Comparison of ENCODE assay signal across 8 cellular contexts in the genomic region with DNA sequence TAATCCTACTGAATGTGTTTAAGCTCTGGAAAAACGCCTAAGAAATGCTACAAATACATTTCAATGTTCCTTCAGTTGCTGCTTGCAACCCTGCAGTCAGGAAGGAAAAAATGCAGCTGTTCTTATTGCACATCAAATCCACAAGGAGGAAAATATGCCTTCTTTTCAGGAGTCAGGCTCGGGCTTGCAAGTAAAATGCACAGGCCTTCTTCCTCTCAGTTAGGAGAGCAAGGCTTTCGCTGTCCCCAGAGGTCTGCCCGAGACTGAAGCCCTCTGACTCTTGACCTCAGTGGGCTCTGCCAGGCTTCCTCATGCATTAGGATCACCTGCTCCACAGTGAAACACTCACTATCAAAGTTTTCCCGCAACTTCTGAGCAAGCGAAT. TPM values are rescaled to one million over a fixed set of nuclear protein-coding genes. Genes with fewer than 3 reads are reported as not detected.
DNase-seq lines count a peak whose midpoint lies in the region; ATAC-seq and TF ChIP-seq lines count a peak whose summit lies in the region.

No MANE protein-coding gene starts in this region.

- H4K91ac ChIP-seq in H9 (ENCODE audit: insufficient read length, low read depth, low read length) = no peak overlapping the region

- H3K4me3 ChIP-seq in foreskin fibroblast (ENCODE audit: low read depth in 1 of 2, low read length in 2 of 2) (peak overlapping the region; percentile 39 to 47), rectal smooth muscle tissue (ENCODE audit: low read length) (peak overlapping the region; percentile 66)

- H3K23me2 ChIP-seq in H9 (ENCODE audit: insufficient read length, low read depth, low read length, poor library complexity, severe bottlenecking) = peaks cover 25% of the 10 kb centered on the region

- H3K18ac ChIP-seq in H9 (ENCODE audit: insufficient read length, low read depth, low read length) = peak overlapping the region; percentile 46

- peak overlapping the region; percentile 61 to 78 for H3K4me3 Mint-ChIP-seq in H9

- no peak overlapping the region for H2BK15ac ChIP-seq in H9 (ENCODE audit: low read depth, low read length)

- H3K27me3 ChIP-seq in H9 (ENCODE audit: insufficient read depth, low read length) (no peaks in the 10 kb centered on the region; the same call in 1 of the 2 replicates), rectal smooth muscle tissue (ENCODE audit: control insufficient read depth, insufficient read depth, low read length) (peaks cover 11% of the 10 kb centered on the region)

- H2AFZ ChIP-seq in H9 (ENCODE audit: low read length) = no peak overlapping the region

- H3K14ac ChIP-seq in H9 (ENCODE audit: insufficient read depth, low read length) = peak overlapping the region; percentile 60; the same call in 1 of the 2 replicates

- no peak overlapping the region for H3K4ac ChIP-seq in H9 (ENCODE audit: low read depth, low read length)

- ATAC-seq in SK-N-SH treated with all-trans-retinoic acid at 6 μM for 48 hours = peak; percentile 14

- H2BK12ac ChIP-seq in H9 (ENCODE audit: insufficient read length, low read depth, low read length) = peak overlapping the region; percentile 12

- H3T11ph ChIP-seq in H9 (ENCODE audit: low read length) = no peak overlapping the region

- peaks cover 13% of the 10 kb centered on the region; the same call in 1 of the 2 replicates for H3K4me1 ChIP-seq in H9 (ENCODE audit: insufficient read depth, low read length)
- H3K4me1 ChIP-seq in rectal smooth muscle tissue (ENCODE audit: control insufficient read depth, insufficient read depth, low read length) = peaks cover 14% of the 10 kb centered on the region

- no peaks in the 10 kb centered on the region for H4K20me1 ChIP-seq in H9 (ENCODE audit: control insufficient read depth, insufficient read depth, insufficient read length)

- no peak overlapping the region for H4K5ac ChIP-seq in H9 (ENCODE audit: insufficient read length, low read depth, low read length)

- no peak overlapping the region for H3K23ac ChIP-seq in H9 (ENCODE audit: insufficient read length, low read depth, low read length)

- H3K79me2 ChIP-seq in H9 (ENCODE audit: insufficient read depth, low read length) = peaks cover 5% of the 10 kb centered on the region; the same call in 1 of the 2 replicates

- H3K36me3 Mint-ChIP-seq in H9 (ENCODE audit: insufficient read depth in 1 of 3, low read depth in 3 of 3) = no peaks in the 10 kb centered on the region; a peak in 1 of 7 replicates

- no peak overlapping the region for H2BK120ac ChIP-seq in H9 (ENCODE audit: low read depth, low read length, poor library complexity, severe bottlenecking)

- no peak overlapping the region for H2BK20ac ChIP-seq in H9 (ENCODE audit: low read depth, low read length, poor library complexity, severe bottlenecking)

- H3K9me3 ChIP-seq in H9 (ENCODE audit: control insufficient read depth, low read depth, low read length) = no peaks in the 10 kb centered on the region

- no peak overlapping the region for H2BK5ac ChIP-seq in H9 (ENCODE audit: insufficient read length, low read length)

- TF ChIP-seq CTCF in H9 (conservative IDR thresholded peaks at IDR 0.05) (no peak), foreskin fibroblast (IDR thresholded peaks at IDR 0.05; ENCODE audit: low read depth, low read length) (no peak)

- DNase-seq in H9 = no peak
- DNase-seq in foreskin fibroblast = peak in 1 of 2 donors; percentile 35
- no peak for DNase-seq in NOMO-1 treated with dmso at 0.1 percent for 144 hours (lab: John Stamatoyannopoulos, UW; ENCODE audit: unreplicated experiment)
- DNase-seq in putamen (ENCODE audit: low spot score) = no peak
- no peak for DNase-seq in kidney glomerular epithelial cell (lab: John Stamatoyannopoulos, UW)
- no peak for DNase-seq in stimulated activated CD4-positive, alpha-beta T cell treated with anti-CD3 and anti-CD28 coated beads, Interleukin-15, amount 100 ng/mL, for 24 hours

- no peak overlapping the region for H4K8ac ChIP-seq in H9 (replicated peaks; ENCODE audit: insufficient read length, low read depth, low read length)

- peaks cover 49% of the 10 kb centered on the region for H3K27me3 Mint-ChIP-seq in H9 (ENCODE audit: low read depth)

- no CpG with 5 or more reads among the region's 6 CpGs for WGBS in H9 (ENCODE audit: extremely low coverage, insufficient read length, low lambda C conversion rate)

- H3K27ac Mint-ChIP-seq in H9 = peak overlapping the region in 1 of 3 experiments; percentile 92; a peak in 1 of 7 replicates

- H3K4me1 Mint-ChIP-seq in H9 = peaks cover 33 to 35% of the 10 kb centered on the region in 2 experiments

- H3K79me1 ChIP-seq in H9 (ENCODE audit: insufficient read depth, low read depth, low read length, poor library complexity, severe bottlenecking) = no peaks in the 10 kb centered on the region

- H3K9me3 Mint-ChIP-seq in H9 = peaks cover 0 to 2% of the 10 kb centered on the region in 2 experiments; a peak in 2 of 5 replicates

- no peak overlapping the region for H2AK5ac ChIP-seq in H9 (ENCODE audit: insufficient read length, low read length)

- H3K4me2 ChIP-seq in H9 (ENCODE audit: insufficient read depth, insufficient read length, low read length) = peak overlapping the region; percentile 53

- H3K36me3 ChIP-seq in rectal smooth muscle tissue (ENCODE audit: control insufficient read depth, insufficient read depth, low read length) = no peaks in the 10 kb centered on the region

- H3K27ac ChIP-seq in H9 (ENCODE audit: insufficient read length, low read depth, low read length) = no peak overlapping the region
- H3K27ac ChIP-seq in rectal smooth muscle tissue (ENCODE audit: low read depth, low read length) = peak overlapping the region; percentile 26

- H3K9ac ChIP-seq in H9 (ENCODE audit: extremely low read depth, insufficient read length, low read length) = peak overlapping the region; percentile 27
- H3K9ac ChIP-seq in rectal smooth muscle tissue (ENCODE audit: low read length) = no peak overlapping the region

- no peak overlapping the region for H3K56ac ChIP-seq in H9 (ENCODE audit: insufficient read length, low read depth, low read length)

TF ChIP-seq in SK-N-SH treated with all-trans-retinoic acid at 6 μM for 48 hours, 23 proteins besides CTCF, POLR2A, EP300 and RAD21 (continues in another document):
- TF ChIP-seq, protein P1, sequence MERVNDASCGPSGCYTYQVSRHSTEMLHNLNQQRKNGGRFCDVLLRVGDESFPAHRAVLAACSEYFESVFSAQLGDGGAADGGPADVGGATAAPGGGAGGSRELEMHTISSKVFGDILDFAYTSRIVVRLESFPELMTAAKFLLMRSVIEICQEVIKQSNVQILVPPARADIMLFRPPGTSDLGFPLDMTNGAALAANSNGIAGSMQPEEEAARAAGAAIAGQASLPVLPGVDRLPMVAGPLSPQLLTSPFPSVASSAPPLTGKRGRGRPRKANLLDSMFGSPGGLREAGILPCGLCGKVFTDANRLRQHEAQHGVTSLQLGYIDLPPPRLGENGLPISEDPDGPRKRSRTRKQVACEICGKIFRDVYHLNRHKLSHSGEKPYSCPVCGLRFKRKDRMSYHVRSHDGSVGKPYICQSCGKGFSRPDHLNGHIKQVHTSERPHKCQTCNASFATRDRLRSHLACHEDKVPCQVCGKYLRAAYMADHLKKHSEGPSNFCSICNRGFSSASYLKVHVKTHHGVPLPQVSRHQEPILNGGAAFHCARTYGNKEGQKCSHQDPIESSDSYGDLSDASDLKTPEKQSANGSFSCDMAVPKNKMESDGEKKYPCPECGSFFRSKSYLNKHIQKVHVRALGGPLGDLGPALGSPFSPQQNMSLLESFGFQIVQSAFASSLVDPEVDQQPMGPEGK (CRISPR knock-in tag; IDR thresholded peaks at IDR 0.05; ENCODE audit: borderline replicate concordance) = no peak
- no peak for TF ChIP-seq ZNF8 (CRISPR knock-in tag; IDR thresholded peaks at IDR 0.05)
- TF ChIP-seq ZFP3 (CRISPR knock-in tag; IDR thresholded peaks at IDR 0.05) = no peak
- TF ChIP-seq, protein P2, sequence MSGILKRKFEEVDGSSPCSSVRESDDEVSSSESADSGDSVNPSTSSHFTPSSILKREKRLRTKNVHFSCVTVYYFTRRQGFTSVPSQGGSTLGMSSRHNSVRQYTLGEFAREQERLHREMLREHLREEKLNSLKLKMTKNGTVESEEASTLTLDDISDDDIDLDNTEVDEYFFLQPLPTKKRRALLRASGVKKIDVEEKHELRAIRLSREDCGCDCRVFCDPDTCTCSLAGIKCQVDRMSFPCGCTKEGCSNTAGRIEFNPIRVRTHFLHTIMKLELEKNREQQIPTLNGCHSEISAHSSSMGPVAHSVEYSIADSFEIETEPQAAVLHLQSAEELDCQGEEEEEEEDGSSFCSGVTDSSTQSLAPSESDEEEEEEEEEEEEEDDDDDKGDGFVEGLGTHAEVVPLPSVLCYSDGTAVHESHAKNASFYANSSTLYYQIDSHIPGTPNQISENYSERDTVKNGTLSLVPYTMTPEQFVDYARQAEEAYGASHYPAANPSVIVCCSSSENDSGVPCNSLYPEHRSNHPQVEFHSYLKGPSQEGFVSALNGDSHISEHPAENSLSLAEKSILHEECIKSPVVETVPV (CRISPR knock-in tag; IDR thresholded peaks at IDR 0.05) = no peak
- TF ChIP-seq, protein P3, sequence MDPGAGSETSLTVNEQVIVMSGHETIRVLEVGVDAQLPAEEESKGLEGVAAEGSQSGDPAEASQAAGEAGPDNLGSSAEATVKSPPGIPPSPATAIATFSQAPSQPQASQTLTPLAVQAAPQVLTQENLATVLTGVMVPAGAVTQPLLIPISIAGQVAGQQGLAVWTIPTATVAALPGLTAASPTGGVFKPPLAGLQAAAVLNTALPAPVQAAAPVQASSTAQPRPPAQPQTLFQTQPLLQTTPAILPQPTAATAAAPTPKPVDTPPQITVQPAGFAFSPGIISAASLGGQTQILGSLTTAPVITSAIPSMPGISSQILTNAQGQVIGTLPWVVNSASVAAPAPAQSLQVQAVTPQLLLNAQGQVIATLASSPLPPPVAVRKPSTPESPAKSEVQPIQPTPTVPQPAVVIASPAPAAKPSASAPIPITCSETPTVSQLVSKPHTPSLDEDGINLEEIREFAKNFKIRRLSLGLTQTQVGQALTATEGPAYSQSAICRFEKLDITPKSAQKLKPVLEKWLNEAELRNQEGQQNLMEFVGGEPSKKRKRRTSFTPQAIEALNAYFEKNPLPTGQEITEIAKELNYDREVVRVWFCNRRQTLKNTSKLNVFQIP (CRISPR knock-in tag; IDR thresholded peaks at IDR 0.05; ENCODE audit: borderline replicate concordance, low read depth) = no peak
- TF ChIP-seq ZFP30 (CRISPR knock-in tag; IDR thresholded peaks at IDR 0.05) = no peak
- TF ChIP-seq ZNF70 (CRISPR knock-in tag; IDR thresholded peaks at IDR 0.05) = no peak

RNA-seq across cellular contexts. Expression of a gene that starts 0.9 kb away (rescaled TPM):
- total RNA-seq in H9 (2021) = 1.3 and 1.8 TPM in 2 replicates
